25 cellular contexts compared by ENCODE assay signal in genomic region chr2:111247491-111247890, GRCh38.
A peak's percentile ranks its signal among the peaks of the same experiment; 100 is the strongest.
DNase-seq lines count a peak whose midpoint lies in the region; ATAC-seq, FAIRE-seq and TF ChIP-seq lines count a peak whose summit lies in the region.
"Had no signal": no experiment of that assay in that cellular context is flagged by ENCODE, and none has a peak within 500 bp of the region (broad histone marks: within the 10 kb centered on the region; RNA-seq: fewer than 3 reads in every experiment).

No MANE protein-coding gene starts in this region.

- H3K36me3 ChIP-seq in HepG2 (replicated peaks in 1 of 2; ENCODE audit: control insufficient read depth in 1 of 2, insufficient read depth in 2 of 2, low read length in 2 of 2) (peaks cover 0 to 2% of the 10 kb centered on the region in 2 experiments; a peak in 2 of 5 replicates), right lobe of liver (no peaks in the 10 kb centered on the region), K562 (ENCODE audit: control insufficient read depth, insufficient read depth, low read length) (peaks cover 28% of the 10 kb centered on the region)
- H3K36me3 ChIP-seq: BE2C, BLaER1 had no signal

- FAIRE-seq in HepG2 (lab: Jason Lieb, UNC), result no peak
- no peak for FAIRE-seq in K562 (lab: Jason Lieb, UNC)
- FAIRE-seq: A204.1, GM12878, GM12892, GM18507 had no signal

- TF ChIP-seq RAD21 in HepG2 (CRISPR knock-in tag; IDR thresholded peaks at IDR 0.05) (no peak), K562 (CRISPR knock-in tag; conservative IDR thresholded peaks at IDR 0.05 in 1 of 2, IDR thresholded peaks at IDR 0.05 in 1 of 2) (no peak)

- DNase-seq in HepG2 (ENCODE audit: low spot score) (no peak), right lobe of liver (no peak), K562 (ENCODE audit: extremely low read depth in 1 of 4, low spot score in 3 of 4) (no peak), glomerular visceral epithelial cell (ENCODE audit: extremely low spot score) (no peak), NCI-H2081 treated with DMSO at 0.1 percent for 48 hours (lab: John Stamatoyannopoulos, UW) (no peak)
- DNase-seq: 8988T; ACHN; BE2C; C1 segment of cervical spinal cord; CD4-positive, alpha-beta memory T cell; CD4-positive, CD25-positive, alpha-beta regulatory T cell; CD8-positive, alpha-beta memory T cell; COR-L47; DMS 273 treated with DMSO at 0.1 percent for 48 hours; DMS153; DMS53; DMS79; DND-41; EL; GDM1 had no signal

- intact Hi-C loops in HepG2 (cut with micrococcal nuclease; ENCODE audit: unreplicated experiment), result no loop called here
- intact Hi-C loops in right lobe of liver (cut with DNase I), result no loop called here
- intact Hi-C loops in K562 (cut with micrococcal nuclease), result no loop called here

- H3K4me3 ChIP-seq in HepG2 (replicated peaks in 1 of 3; ENCODE audit: insufficient read depth in 1 of 3, low read depth in 2 of 3, low read length in 3 of 3) (no peak overlapping the region), right lobe of liver (no peak overlapping the region), K562 (no peak overlapping the region)
- H3K4me3 ChIP-seq: BLaER1, GM12878 had no signal

- peaks cover 5% of the 10 kb centered on the region; the same call in 1 of the 2 replicates for H4K20me1 ChIP-seq in HepG2 (ENCODE audit: insufficient read depth, low read length)
- no peaks in the 10 kb centered on the region; the same call in 1 of the 2 replicates for H4K20me1 ChIP-seq in K562 (replicated peaks; ENCODE audit: control insufficient read depth, insufficient read depth, low read length)
- H4K20me1 ChIP-seq: BLaER1 had no signal

- in situ Hi-C loops in HepG2 (cut with HindIII; ENCODE audit: extremely low pct_ligation_motif_present, low pct_unique_long_range_greater_than_20kb) (no loop called here), K562 (cut with MboI) (no loop called here)

- H3K4me1 ChIP-seq in HepG2 (ENCODE audit: insufficient read depth, low read length) (peaks cover 29% of the 10 kb centered on the region), right lobe of liver (peaks cover 0 to 3% (median 0%) of the 10 kb centered on the region in 4 donors), K562 (replicated peaks in 1 of 2; ENCODE audit: control insufficient read depth in 2 of 2, insufficient read depth in 2 of 2, low read length in 2 of 2) (no peaks in the 10 kb centered on the region)
- H3K4me1 ChIP-seq: BE2C, BLaER1 had no signal

- POLR2A ChIA-PET in HepG2 (lab: Yijun Ruan, JAX) (no interaction called here), K562 (lab: Yijun Ruan, JAX) (no interaction called here)

- H3K9me3 ChIP-seq in HepG2 (ENCODE audit: low read length), result no peaks in the 10 kb centered on the region
- H3K9me3 ChIP-seq in right lobe of liver, result no peaks in the 10 kb centered on the region
- H3K9me3 ChIP-seq in K562 (replicated peaks; ENCODE audit: control insufficient read depth, insufficient read depth, low read depth, low read length), result no peaks in the 10 kb centered on the region
- H3K9me3 ChIP-seq: BE2C had no signal

- H3K79me2 ChIP-seq in HepG2 (ENCODE audit: insufficient read depth, low read length), result no peaks in the 10 kb centered on the region
- H3K79me2 ChIP-seq in K562 (ENCODE audit: control insufficient read depth, insufficient read depth, low read length), result peaks cover 16% of the 10 kb centered on the region; the same call in 2 of the 3 replicates

- TF ChIP-seq CTCF in HepG2 (CRISPR knock-in tag; IDR thresholded peaks at IDR 0.05), result no peak
- TF ChIP-seq CTCF in right lobe of liver (IDR thresholded peaks at IDR 0.05), result no peak
- no peak for TF ChIP-seq CTCF in K562 (IDR thresholded peaks at IDR 0.05 in 2 of 3, conservative IDR thresholded peaks at IDR 0.05 in 1 of 3; ENCODE audit: insufficient read depth in 2 of 3, low read depth in 1 of 3, low read length in 3 of 3)

- ATAC-seq in HepG2 (no peak), right lobe of liver (no peak), K562 (no peak)
- ATAC-seq: GM12878 had no signal

- CTCF ChIA-PET in HepG2 (lab: Yijun Ruan, JAX; ENCODE audit: low intra/inter-chr PET ratio, low total read pairs) (no interaction called here), K562 (lab: Yijun Ruan, JAX; ENCODE audit: low intra/inter-chr PET ratio) (no interaction called here)

- no peak overlapping the region for H3K9ac ChIP-seq in HepG2 (ENCODE audit: insufficient read depth, low read depth, low read length)
- H3K9ac ChIP-seq in K562 (ENCODE audit: insufficient read depth in 1 of 2, low read depth in 2 of 2, low read length in 2 of 2), result no peak overlapping the region
- H3K9ac ChIP-seq: BLaER1 had no signal

- 95% methylated on average over 2 of the region's 2 CpGs for WGBS in HepG2 (ENCODE audit: low lambda C conversion rate)
- 94% methylated on average over 2 of the region's 2 CpGs for WGBS in right lobe of liver (ENCODE audit: insufficient coverage, low coverage, low lambda C conversion rate, missing lambda C conversion rate)
- 97% methylated on average over 2 of the region's 2 CpGs for WGBS in K562 (ENCODE audit: insufficient coverage, low coverage, missing lambda C conversion rate)

- no peak overlapping the region for H2AFZ ChIP-seq in HepG2 (ENCODE audit: low read length)
- no peak overlapping the region for H2AFZ ChIP-seq in K562 (ENCODE audit: low read depth, low read length)

- H3K27ac ChIP-seq in HepG2 (ENCODE audit: extremely low read length, insufficient read depth, low read length) (no peak overlapping the region), right lobe of liver (no peak overlapping the region), K562 (ENCODE audit: extremely low read depth, low read depth, low read length) (no peak overlapping the region)
- H3K27ac ChIP-seq: BLaER1 had no signal

- H3K9me1 ChIP-seq in K562 (ENCODE audit: control insufficient read depth, insufficient read depth, low read length), result no peaks in the 10 kb centered on the region

- no TSS peak for BruUV-seq in HepG2 (replicated peaks; lab: Mats Ljungman, UMichigan)
- no TSS peak for BruUV-seq in K562 (replicated peaks; lab: Mats Ljungman, UMichigan)

- TF ChIP-seq POLR2A in HepG2 (IDR thresholded peaks at IDR 0.05; ENCODE audit: insufficient read depth in 1 of 2, low read depth in 2 of 2, low read length in 2 of 2) (no peak), right lobe of liver (IDR thresholded peaks at IDR 0.05) (no peak), K562 (conservative IDR thresholded peaks at IDR 0.05) (no peak)

- H3K4me2 ChIP-seq in HepG2 (ENCODE audit: low read depth, low read length) (no peak overlapping the region), K562 (ENCODE audit: insufficient read depth, low read length) (no peak overlapping the region)
- H3K4me2 ChIP-seq: BLaER1 had no signal

- no peak for TF ChIP-seq EP300 in HepG2 (IDR thresholded peaks at IDR 0.05; ENCODE audit: low read depth in 2 of 2, low read length in 2 of 2)
- TF ChIP-seq EP300 in HepG2 (CRISPR knock-in tag; IDR thresholded peaks at IDR 0.05; ENCODE audit: borderline replicate concordance), result no peak
- TF ChIP-seq EP300 in K562 (IDR thresholded peaks at IDR 0.05; ENCODE audit: low read length), result no peak

- no peaks in the 10 kb centered on the region for H3K27me3 ChIP-seq in HepG2 (ENCODE audit: control insufficient read depth in 1 of 2, insufficient read depth in 2 of 2, low read length in 2 of 2)
- no peaks in the 10 kb centered on the region for H3K27me3 ChIP-seq in right lobe of liver
- no peaks in the 10 kb centered on the region for H3K27me3 ChIP-seq in K562 (ENCODE audit: control insufficient read depth in 2 of 2, insufficient read depth in 2 of 2, low read length in 2 of 2)
- H3K27me3 ChIP-seq: BE2C, BLaER1 had no signal

TF ChIP-seq in HepG2, 621 proteins besides CTCF, POLR2A, EP300 and RAD21 (continues in another document):
- TF ChIP-seq ZMYM4 (CRISPR knock-in tag; IDR thresholded peaks at IDR 0.05) (no peak), AGO1 (IDR thresholded peaks at IDR 0.05; ENCODE audit: low read depth, low read length, poor library complexity, severe bottlenecking) (no peak), ZNF629 (CRISPR knock-in tag; conservative IDR thresholded peaks at IDR 0.05) (peak; percentile 70), THAP7 (CRISPR knock-in tag; IDR thresholded peaks at IDR 0.05) (no peak), BCL3 (CRISPR knock-in tag; IDR thresholded peaks at IDR 0.05) (no peak)

TF ChIP-seq in K562, 482 proteins besides CTCF, POLR2A, EP300 and RAD21:
- no peak for TF ChIP-seq SP1 (CRISPR knock-in tag; IDR thresholded peaks at IDR 0.05)
- TF ChIP-seq RBM25 (IDR thresholded peaks at IDR 0.05; ENCODE audit: low read depth, low read length, severe bottlenecking), result peak; percentile 59
